In genomic region chr14:75431011-75431410, GRCh38 we compare ENCODE assay signal across 16 cellular contexts. TPM values are rescaled to one million over a fixed set of nuclear protein-coding genes. Genes with fewer than 3 reads are reported as not detected.
A peak's percentile ranks its signal among the peaks of the same experiment; 100 is the strongest.
DNase-seq lines count a peak whose midpoint lies in the region; ATAC-seq and TF ChIP-seq lines count a peak whose summit lies in the region.
"Had no signal": no experiment of that assay in that cellular context is flagged by ENCODE, and none has a peak within 500 bp of the region (broad histone marks: within the 10 kb centered on the region; RNA-seq: fewer than 3 reads in every experiment).

No MANE protein-coding gene starts in this region.

- DNase-seq in AG09309 (ENCODE audit: low read depth) (no peak), fibroblast of villous mesenchyme (ENCODE audit: low read depth) (no peak), skeletal muscle cell (ENCODE audit: low read depth) (no peak), NCI-H1105 treated with DMSO at 0.1 percent for 48 hours (lab: John Stamatoyannopoulos, UW) (no peak), A172 (ENCODE audit: low spot score) (no peak), SIG-M5 treated with dmso at 0.1 percent for 504 hours (lab: John Stamatoyannopoulos, UW; ENCODE audit: unreplicated experiment) (no peak)
- DNase-seq: activated CD4-positive, alpha-beta memory T cell treated with anti-CD3 and anti-CD28 coated beads, Interleukin-2, amount 10 ng/mL, durations not matched to agents 7 days and 5 days; CD4-positive, alpha-beta memory T cell; effector memory CD4-positive, alpha-beta T cell; EL; head of caudate nucleus; NCI-H187 treated with DMSO at 0.1 percent for 48 hours; NCI-H526 treated with DMSO at 0.1 percent for 48 hours had no signal

- H3K27me3 ChIP-seq in OCI-LY3 (ENCODE audit: low read depth, low read length): no peaks in the 10 kb centered on the region
- H3K27me3 ChIP-seq: ascending aorta had no signal

- peaks cover 100% of the 10 kb centered on the region for H3K79me2 ChIP-seq in OCI-LY3 (ENCODE audit: low read length)

- TF ChIP-seq CTCF in AG09309 (IDR thresholded peaks at IDR 0.05; ENCODE audit: control insufficient read depth, insufficient read depth, low read depth, low read length, missing control alignments) (no peak), OCI-LY3 (IDR thresholded peaks at IDR 0.05; ENCODE audit: low read depth, low read length) (no peak), fibroblast of villous mesenchyme (IDR thresholded peaks at IDR 0.05; ENCODE audit: insufficient read depth, low read depth, low read length) (no peak)

- peaks cover 74% of the 10 kb centered on the region for H3K36me3 ChIP-seq in OCI-LY3 (replicated peaks; ENCODE audit: low read depth, low read length)

- ATAC-seq in GM19035 (IDR thresholded peaks at IDR 0.05; ENCODE audit: unreplicated experiment): no peak

- H3K9ac ChIP-seq in OCI-LY3 (ENCODE audit: low read length): no peak overlapping the region

- no peak overlapping the region for H2AFZ ChIP-seq in OCI-LY3 (ENCODE audit: low read depth, low read length)

- no peaks in the 10 kb centered on the region for H3K9me3 ChIP-seq in OCI-LY3 (ENCODE audit: insufficient read depth, low read length)
- H3K9me3 ChIP-seq: ascending aorta had no signal

- H4K20me1 ChIP-seq in OCI-LY3 (ENCODE audit: insufficient read depth, low read length): peaks cover 77% of the 10 kb centered on the region

- peak overlapping the region; percentile 90; the same call in 1 of the 2 replicates for H3K4me2 ChIP-seq in OCI-LY3 (ENCODE audit: low read length)

- H3K27ac ChIP-seq in OCI-LY3 (ENCODE audit: low read length): peak overlapping the region; percentile 2; the same call in 1 of the 2 replicates

- H3K4me3 ChIP-seq in AG09309 (ENCODE audit: control insufficient read depth, low read depth, low read length) (peak overlapping the region; percentile 59), OCI-LY3 (ENCODE audit: low read length) (peak overlapping the region; percentile 97; the same call in 1 of the 2 replicates), fibroblast of villous mesenchyme (ENCODE audit: low read depth, low read length) (peak overlapping the region; percentile 88), skeletal muscle cell (ENCODE audit: low read depth, low read length) (peak overlapping the region; percentile 82)

- peaks cover 42% of the 10 kb centered on the region for H3K4me1 ChIP-seq in OCI-LY3 (ENCODE audit: low read length)

RNA-seq across cellular contexts. Expression of gene JDP2, which starts 3.2 kb away (rescaled TPM):
- 36.4 and 51.4 TPM in 2 replicates for total RNA-seq in fibroblast of villous mesenchyme
- 8.2 and 19.3 TPM in 2 replicates for total RNA-seq in A172 (2014; rRNA removed; shearing (Covaris generic))
